24 cellular contexts compared by ENCODE assay signal in the genomic region with DNA sequence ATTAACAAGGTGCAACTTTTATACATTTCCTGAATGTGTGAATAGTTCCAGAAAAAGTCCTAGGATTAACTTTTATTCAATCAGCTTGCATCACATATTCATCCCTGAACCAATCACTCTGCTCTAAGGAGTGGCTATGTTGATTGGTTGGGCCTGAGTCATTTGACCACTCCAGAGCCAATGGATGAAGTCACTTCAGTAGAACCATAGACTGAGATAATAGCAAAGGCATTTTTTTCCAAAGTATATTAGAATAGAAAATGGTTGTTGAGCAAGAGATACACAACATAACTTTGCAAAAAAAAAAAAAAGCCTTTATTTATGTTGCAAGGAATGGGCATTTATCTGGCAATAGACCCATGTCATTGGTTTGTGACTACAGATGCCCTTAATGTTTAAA. TPM values are rescaled to one million over a fixed set of nuclear protein-coding genes. Genes with fewer than 3 reads are reported as not detected.
"Had no signal": no experiment of that assay in that cellular context is flagged by ENCODE, and none has a peak within 500 bp of the region (broad histone marks: within the 10 kb centered on the region; RNA-seq: fewer than 3 reads in every experiment).

No MANE protein-coding gene starts in this region.

- H3K4me2 ChIP-seq: hepatocyte had no signal

- H3K4me3 Mint-ChIP-seq: activated B cell treated with CpG ODN at 0.5 μM for 24 hours; activated CD8-positive, alpha-beta T cell treated with anti-CD3 and anti-CD28 coated beads for 36 hours; activated naive CD4-positive, alpha-beta T cell treated with anti-CD3 and anti-CD28 coated beads, Interleukin-2, amount 50 U/mL, for 24 hours; naive thymus-derived CD8-positive, alpha-beta T cell had no signal

- DNase-seq: activated B cell treated with CpG ODN at 0.5 μM for 24 hours; activated CD4-positive, alpha-beta T cell treated with anti-CD3 and anti-CD28 coated beads for 48 hours; activated CD8-positive, alpha-beta T cell treated with anti-CD3 and anti-CD28 coated beads for 36 hours; activated effector memory CD4-positive, alpha-beta T cell treated with anti-CD3 and anti-CD28 coated beads, Interleukin-2, amount 50 U/mL, for 16 hours; activated T-cell treated with anti-CD3 and anti-CD28 coated beads, Interleukin-2, amount 50 U/mL, for 48 hours; adrenal gland; body of pancreas; central memory CD4-positive, alpha-beta T cell; cortex of kidney; effector CD4-positive, alpha-beta T cell; mammary epithelial cell; naive thymus-derived CD8-positive, alpha-beta T cell; stimulated activated CD4-positive, alpha-beta T cell treated with anti-CD3 and anti-CD28 coated beads, Interleukin-15, amount 100 ng/mL, for 24 hours; stimulated activated CD4-positive, alpha-beta T cell treated with anti-CD3 and anti-CD28 coated beads, Interleukin-4, amount 100 ng/mL, for 1 hour; stimulated activated naive CD4-positive, alpha-beta T cell; T-helper 2 cell; transverse colon had no signal

- H3K4me1 Mint-ChIP-seq: activated B cell treated with CpG ODN at 0.5 μM for 24 hours; activated naive CD4-positive, alpha-beta T cell treated with anti-CD3 and anti-CD28 coated beads, Interleukin-2, amount 50 U/mL, for 24 hours; naive thymus-derived CD8-positive, alpha-beta T cell had no signal

- H3K9me3 Mint-ChIP-seq: activated B cell treated with CpG ODN at 0.5 μM for 24 hours; activated CD8-positive, alpha-beta T cell treated with anti-CD3 and anti-CD28 coated beads for 36 hours; activated naive CD4-positive, alpha-beta T cell treated with anti-CD3 and anti-CD28 coated beads, Interleukin-2, amount 50 U/mL, for 24 hours had no signal

- H3K9me3 ChIP-seq: adrenal gland, body of pancreas, neutrophil, transverse colon had no signal

- H3K27me3 ChIP-seq: adrenal gland, body of pancreas, hepatocyte, neutrophil, transverse colon had no signal

- H3K36me3 Mint-ChIP-seq: activated naive CD4-positive, alpha-beta T cell treated with anti-CD3 and anti-CD28 coated beads, Interleukin-2, amount 50 U/mL, for 24 hours; naive thymus-derived CD8-positive, alpha-beta T cell had no signal

- FAIRE-seq: keratinocyte, TTC549 had no signal

- H3K27ac Mint-ChIP-seq: activated B cell treated with CpG ODN at 0.5 μM for 24 hours; activated CD8-positive, alpha-beta T cell treated with anti-CD3 and anti-CD28 coated beads for 36 hours; activated naive CD4-positive, alpha-beta T cell treated with anti-CD3 and anti-CD28 coated beads, Interleukin-2, amount 50 U/mL, for 24 hours; naive thymus-derived CD8-positive, alpha-beta T cell had no signal

- H3K4me3 ChIP-seq: adrenal gland, body of pancreas, hepatocyte, transverse colon had no signal

- H3K27me3 Mint-ChIP-seq: activated B cell treated with CpG ODN at 0.5 μM for 24 hours; activated CD8-positive, alpha-beta T cell treated with anti-CD3 and anti-CD28 coated beads for 36 hours; activated naive CD4-positive, alpha-beta T cell treated with anti-CD3 and anti-CD28 coated beads, Interleukin-2, amount 50 U/mL, for 24 hours; naive thymus-derived CD8-positive, alpha-beta T cell had no signal

- H3K36me3 ChIP-seq: adrenal gland, neutrophil, transverse colon had no signal

- ATAC-seq: activated CD8-positive, alpha-beta T cell treated with anti-CD3 and anti-CD28 coated beads for 36 hours; body of pancreas; left lobe of liver; naive thymus-derived CD8-positive, alpha-beta T cell had no signal

- H3K4me1 ChIP-seq: body of pancreas had no signal

- H3K27ac ChIP-seq: adrenal gland, body of pancreas, hepatocyte, neutrophil had no signal

RNA-seq across cellular contexts. Expression of a gene that starts 55.5 kb away (rescaled TPM):
- total RNA-seq: activated B cell treated with CpG ODN at 0.5 μM for 24 hours; activated CD8-positive, alpha-beta T cell treated with anti-CD3 and anti-CD28 coated beads for 36 hours; naive thymus-derived CD8-positive, alpha-beta T cell; renal cortical epithelial cell had no signal
- polyA plus RNA-seq: keratinocyte; mammary epithelial cell; naive thymus-derived CD8-positive, alpha-beta T cell had no signal
